Comparison of ENCODE assay signal across 8 cellular contexts in genomic region chr3:98343647-98344507, GRCh38. TPM values are rescaled to one million over a fixed set of nuclear protein-coding genes. Genes with fewer than 3 reads are reported as not detected.
DNase-seq lines count a peak whose midpoint lies in the region; ATAC-seq and TF ChIP-seq lines count a peak whose summit lies in the region.

No MANE protein-coding gene starts in this region.

- peak; percentile 65 for ATAC-seq in GM19035 (IDR thresholded peaks at IDR 0.05; ENCODE audit: unreplicated experiment)

- no peak overlapping the region for H3K4me3 ChIP-seq in epithelial cell of esophagus (ENCODE audit: low read length)

- peak; percentile 64 for DNase-seq in NCI-H446 (lab: John Stamatoyannopoulos, UW)
- no peak for DNase-seq in NCI-H446 treated with DMSO at 0.1 percent for 48 hours (lab: John Stamatoyannopoulos, UW)
- DNase-seq in HS-27A (ENCODE audit: low read depth), result peak; percentile 52
- peak; percentile 64 to 70 for DNase-seq in SHP77 (lab: John Stamatoyannopoulos, UW)
- peak; percentile 72 for DNase-seq in epithelial cell of esophagus (ENCODE audit: low read depth)
- DNase-seq in renal cortical epithelial cell (ENCODE audit: low read depth), result peak; percentile 50
- DNase-seq in activated CD8-positive, alpha-beta memory T cell treated with anti-CD3 and anti-CD28 coated beads, Interleukin-2, amount 50 U/mL, for 48 hours, result no peak

- TF ChIP-seq CTCF in epithelial cell of esophagus (IDR thresholded peaks at IDR 0.05; ENCODE audit: insufficient read depth, low read depth, low read length, missing control alignments), result peak; percentile 78

RNA-seq across cellular contexts. Expression of gene OR5K4, which starts 9.8 kb away (rescaled TPM):
- not detected in 2 replicates for total RNA-seq in renal cortical epithelial cell

RNA-seq across cellular contexts. Expression of gene OR5K3, which starts 46.6 kb away (rescaled TPM):
- not detected in 2 replicates for total RNA-seq in renal cortical epithelial cell

Comparison
In these comparisons a context has a peak if more than half of its experiments do, and no peak if none do; other contexts are left out.
1. DNase-seq: peak in NCI-H446 (2 of 2), HS-27A (single experiment), SHP77 (2 of 2), epithelial cell of esophagus (single experiment) and renal cortical epithelial cell (single experiment); none in NCI-H446 treated with DMSO at 0.1 percent for 48 hours (single experiment) and activated CD8-positive, alpha-beta memory T cell treated with anti-CD3 and anti-CD28 coated beads, Interleukin-2, amount 50 U/mL, for 48 hours (single experiment).